8 cellular contexts compared by ENCODE assay signal in genomic region chr5:16736158-16736994, GRCh38.
DNase-seq lines count a peak whose midpoint lies in the region; ATAC-seq lines count a peak whose summit lies in the region.

No MANE protein-coding gene starts in this region.

- H3K36me3 ChIP-seq in mesodermal cell (ENCODE audit: control insufficient read depth, insufficient read depth, low read length) = peaks cover 62% of the 10 kb centered on the region
- no peaks in the 10 kb centered on the region for H3K36me3 ChIP-seq in CD8-positive, alpha-beta memory T cell (ENCODE audit: insufficient read depth, low read length)

- 16 to 26% methylated on average over 7 to 11 of the region's 14 CpGs for WGBS in mesodermal cell (ENCODE audit: insufficient coverage in 2 of 2), 2 experiments

- no peaks in the 10 kb centered on the region for H3K4me1 Mint-ChIP-seq in activated T-cell treated with anti-CD3 and anti-CD28 coated beads, Interleukin-2, amount 50 U/mL, for 24 hours (ENCODE audit: low read depth)
- H3K4me1 Mint-ChIP-seq in CD8-positive, alpha-beta memory T cell = no peaks in the 10 kb centered on the region

- no peaks in the 10 kb centered on the region for H3K9me3 Mint-ChIP-seq in activated T-cell treated with anti-CD3 and anti-CD28 coated beads, Interleukin-2, amount 50 U/mL, for 24 hours
- H3K9me3 Mint-ChIP-seq in CD8-positive, alpha-beta memory T cell = peaks cover 0 to 8% (median 1%) of the 10 kb centered on the region in 5 donors

- H3K4me1 ChIP-seq in mesodermal cell (ENCODE audit: control insufficient read depth, insufficient read depth, low read length, poor library complexity, severe bottlenecking) = peaks cover 39% of the 10 kb centered on the region
- H3K4me1 ChIP-seq in CD8-positive, alpha-beta memory T cell (ENCODE audit: insufficient read depth, low read length) = no peaks in the 10 kb centered on the region

- H3K27ac ChIP-seq in mesodermal cell (ENCODE audit: low read depth, low read length, severe bottlenecking) = peak overlapping the region; percentile 94
- no peak overlapping the region for H3K27ac ChIP-seq in CD8-positive, alpha-beta memory T cell (ENCODE audit: low read depth, low read length)

- no peak overlapping the region for H3K4me3 ChIP-seq in mesodermal cell (ENCODE audit: extremely low read depth, insufficient read depth, low read length, poor library complexity, severe bottlenecking)
- H3K4me3 ChIP-seq in CD8-positive, alpha-beta memory T cell (ENCODE audit: low read length) = no peak overlapping the region

- no peaks in the 10 kb centered on the region for H3K27me3 ChIP-seq in CD8-positive, alpha-beta memory T cell (ENCODE audit: insufficient read depth, low read length, poor library complexity, severe bottlenecking)

- in situ Hi-C loops in G401 (cut with HindIII; ENCODE audit: low sequenced_read_pairs) = no loop called here

- no peak overlapping the region for H3K4me3 Mint-ChIP-seq in activated T-cell treated with anti-CD3 and anti-CD28 coated beads, Interleukin-2, amount 50 U/mL, for 24 hours
- no peak overlapping the region for H3K4me3 Mint-ChIP-seq in CD8-positive, alpha-beta memory T cell

- H3K9me3 ChIP-seq in mesodermal cell (ENCODE audit: control insufficient read depth, low read length) = no peaks in the 10 kb centered on the region
- no peaks in the 10 kb centered on the region for H3K9me3 ChIP-seq in CD8-positive, alpha-beta memory T cell (ENCODE audit: low read length)

- DNase-seq in G401 (ENCODE audit: low spot score) (peak; percentile 74), NCI-H524 (lab: John Stamatoyannopoulos, UW) (peak; percentile 77 to 90), ecto neural progenitor cell (ENCODE audit: low spot score) (peak; percentile 66)
- no peak for DNase-seq in activated T-cell treated with anti-CD3 and anti-CD28 coated beads, Interleukin-2, amount 50 U/mL, for 24 hours
- no peak for DNase-seq in CD8-positive, alpha-beta memory T cell

- CTCF ChIA-PET in CD8-positive, alpha-beta memory T cell (lab: Charles Lee) = no interaction called here

- no peak overlapping the region for H3K27ac Mint-ChIP-seq in activated T-cell treated with anti-CD3 and anti-CD28 coated beads, Interleukin-2, amount 50 U/mL, for 24 hours
- no peak overlapping the region for H3K27ac Mint-ChIP-seq in CD8-positive, alpha-beta memory T cell

- ATAC-seq in GM18867 (IDR thresholded peaks at IDR 0.05; ENCODE audit: unreplicated experiment) (no peak), HG03442 (IDR thresholded peaks at IDR 0.05; ENCODE audit: unreplicated experiment) (no peak)

- H3K27me3 Mint-ChIP-seq in activated T-cell treated with anti-CD3 and anti-CD28 coated beads, Interleukin-2, amount 50 U/mL, for 24 hours = peaks cover 25% of the 10 kb centered on the region
- peaks cover 6 to 51% of the 10 kb centered on the region in 2 donors for H3K27me3 Mint-ChIP-seq in CD8-positive, alpha-beta memory T cell

- POLR2A ChIA-PET in CD8-positive, alpha-beta memory T cell (lab: Charles Lee) = no interaction called here

- no peaks in the 10 kb centered on the region for H3K36me3 Mint-ChIP-seq in activated T-cell treated with anti-CD3 and anti-CD28 coated beads, Interleukin-2, amount 50 U/mL, for 24 hours (ENCODE audit: low read depth)
- H3K36me3 Mint-ChIP-seq in CD8-positive, alpha-beta memory T cell = no peaks in the 10 kb centered on the region

Comparison
In these comparisons a context has a peak if more than half of its experiments do, and no peak if none do; other contexts are left out.
1. DNase-seq: peak in G401 (single experiment), NCI-H524 (2 of 2) and ecto neural progenitor cell (single experiment); none in activated T-cell treated with anti-CD3 and anti-CD28 coated beads, Interleukin-2, amount 50 U/mL, for 24 hours (single experiment) and CD8-positive, alpha-beta memory T cell (0 of 5).